Comparison of ENCODE assay signal across 1 cellular context in the genomic region with DNA sequence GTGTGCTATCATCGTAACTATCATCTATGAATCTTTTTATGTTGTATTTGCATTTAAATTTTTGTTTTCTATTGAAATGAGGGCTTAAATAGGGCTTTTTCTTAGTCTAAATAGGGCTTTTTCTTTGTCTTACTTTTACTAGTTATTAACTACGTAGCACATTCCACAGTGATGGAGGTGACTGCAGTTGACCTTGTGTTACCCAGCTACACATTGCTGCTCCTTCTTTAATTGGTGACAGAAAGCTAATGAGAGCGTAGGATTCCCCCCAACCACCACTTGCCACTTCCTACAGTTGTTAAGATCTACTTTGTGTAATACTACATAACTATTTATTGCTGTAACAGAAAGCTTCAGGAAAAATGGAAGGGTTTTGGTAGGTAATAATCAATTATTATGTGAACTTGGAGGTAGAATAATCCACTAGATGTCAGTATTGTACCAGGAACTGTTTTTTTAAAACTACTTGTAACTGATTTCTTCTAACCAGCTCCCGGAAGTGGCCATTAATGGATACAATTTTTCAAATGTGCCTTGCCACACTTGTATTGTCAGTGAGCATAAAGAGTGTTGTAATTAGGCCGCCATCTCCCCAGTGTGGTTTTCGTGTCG.
TF ChIP-seq lines count a peak whose summit lies in the region.

No MANE protein-coding gene starts in this region.

TF ChIP-seq in endothelial cell of umbilical vein, 7 proteins besides CTCF, POLR2A, EP300 and RAD21 (continued from another document):
- TF ChIP-seq, protein P1, sequence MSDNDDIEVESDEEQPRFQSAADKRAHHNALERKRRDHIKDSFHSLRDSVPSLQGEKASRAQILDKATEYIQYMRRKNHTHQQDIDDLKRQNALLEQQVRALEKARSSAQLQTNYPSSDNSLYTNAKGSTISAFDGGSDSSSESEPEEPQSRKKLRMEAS (IDR thresholded peaks at IDR 0.05; ENCODE audit: insufficient read depth, insufficient read length), result no peak
- TF ChIP-seq JUN (IDR thresholded peaks at IDR 0.05; ENCODE audit: borderline replicate concordance, insufficient read depth, insufficient read length, low read depth) (no peak), GATA2 (IDR thresholded peaks at IDR 0.05; ENCODE audit: insufficient read depth, insufficient read length, low read depth, low read length) (no peak), MYC (IDR thresholded peaks at IDR 0.05; ENCODE audit: low read depth, low read length) (no peak)
